18 cellular contexts compared by ENCODE assay signal in the genomic region with DNA sequence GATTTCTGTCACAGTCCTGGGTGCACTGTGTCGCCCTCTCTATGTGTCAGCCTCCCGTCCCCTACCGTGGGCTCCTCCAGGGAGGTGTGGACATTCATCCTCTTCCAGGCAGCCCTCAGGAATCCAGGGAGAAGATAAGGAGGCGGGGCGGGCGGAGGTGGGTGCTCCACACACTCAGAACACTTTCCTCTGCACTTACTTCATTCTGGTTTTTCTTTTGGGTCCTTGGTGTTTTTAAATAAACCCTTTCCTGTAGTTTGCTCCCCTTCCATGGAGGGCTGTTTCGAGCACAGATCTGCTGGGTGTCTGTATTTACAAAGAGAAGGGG.
DNase-seq lines count a peak whose midpoint lies in the region; ATAC-seq lines count a peak whose summit lies in the region.
"Had no signal": no experiment of that assay in that cellular context is flagged by ENCODE, and none has a peak within 500 bp of the region (broad histone marks: within the 10 kb centered on the region; RNA-seq: fewer than 3 reads in every experiment).

No MANE protein-coding gene starts in this region.

- H2AK5ac ChIP-seq in neuronal stem cell (ENCODE audit: low read depth, low read length), result no peak overlapping the region

- H3K36me3 ChIP-seq in neuronal stem cell (replicated peaks in 1 of 2; ENCODE audit: control insufficient read depth in 2 of 2, insufficient read depth in 2 of 2, low read length in 2 of 2), result no peaks in the 10 kb centered on the region

- H3K79me1 ChIP-seq in neuronal stem cell (ENCODE audit: low read depth, low read length), result no peaks in the 10 kb centered on the region

- no peak overlapping the region for H4K8ac ChIP-seq in neuronal stem cell (ENCODE audit: low read depth, low read length)

- no peaks in the 10 kb centered on the region for H3K4me1 ChIP-seq in neuronal stem cell (ENCODE audit: control insufficient read depth in 2 of 2, insufficient read depth in 1 of 2, low read depth in 1 of 2, low read length in 2 of 2)
- H3K4me1 ChIP-seq: foreskin keratinocyte had no signal

- H2BK12ac ChIP-seq in neuronal stem cell (ENCODE audit: low read length), result no peak overlapping the region

- no peak overlapping the region for H3K27ac ChIP-seq in neuronal stem cell (replicated peaks; ENCODE audit: low read length)
- H3K27ac ChIP-seq: body of pancreas, foreskin keratinocyte, SK-N-MC had no signal

- no peak overlapping the region for H3K4ac ChIP-seq in neuronal stem cell (ENCODE audit: low read length)

- H2BK5ac ChIP-seq in neuronal stem cell (ENCODE audit: low read length), result no peak overlapping the region

- no peak overlapping the region for H3K4me2 ChIP-seq in neuronal stem cell (ENCODE audit: insufficient read depth, low read length, poor library complexity, severe bottlenecking)

- no peak overlapping the region for H4K91ac ChIP-seq in neuronal stem cell (ENCODE audit: low read depth, low read length, poor library complexity)

- no CpG with 5 or more reads among the region's 7 CpGs for WGBS in neuronal stem cell (ENCODE audit: extremely low coverage in 2 of 2, insufficient read length in 2 of 2, insufficient replicate concordance in 1 of 2), 2 donors

- H3K4me3 ChIP-seq in neuronal stem cell (ENCODE audit: low read length in 2 of 2), result no peak overlapping the region
- H3K4me3 ChIP-seq: body of pancreas, SK-N-MC had no signal

- no peaks in the 10 kb centered on the region for H3K27me3 ChIP-seq in neuronal stem cell (ENCODE audit: control insufficient read depth in 3 of 3, insufficient read depth in 3 of 3, low read depth in 1 of 3, low read length in 3 of 3)
- H3K27me3 ChIP-seq: body of pancreas, foreskin keratinocyte had no signal

- H2BK120ac ChIP-seq in neuronal stem cell (ENCODE audit: low read depth, low read length), result no peak overlapping the region

- H3K9me3 ChIP-seq in neuronal stem cell (replicated peaks in 1 of 2; ENCODE audit: control insufficient read depth in 2 of 2, insufficient read depth in 1 of 2, low read depth in 1 of 2, low read length in 2 of 2), result no peaks in the 10 kb centered on the region
- H3K9me3 ChIP-seq: body of pancreas had no signal

- H2BK15ac ChIP-seq in neuronal stem cell (ENCODE audit: low read length), result no peak overlapping the region

- no peak overlapping the region for H3K23ac ChIP-seq in neuronal stem cell (ENCODE audit: low read depth, low read length, poor library complexity)

- no peak for DNase-seq in Right ventricle myocardium inferior (ENCODE audit: missing footprints)
- DNase-seq in cardiac septum (ENCODE audit: low spot score), result no peak
- DNase-seq in Right ventricle myocardium superior, result no peak
- no peak for DNase-seq in neuronal stem cell (ENCODE audit: low spot score)
- no peak for DNase-seq in NCI-H82 treated with DMSO at 0.1 percent for 48 hours (lab: John Stamatoyannopoulos, UW; ENCODE audit: unreplicated experiment)
- no peak for DNase-seq in anterior cingulate cortex (lab: John Stamatoyannopoulos, UW)
- no peak for DNase-seq in DMS79 treated with DMSO at 0.1 percent for 48 hours (lab: John Stamatoyannopoulos, UW)
- DNase-seq in activated CD4-positive, alpha-beta T cell treated with anti-CD3 and anti-CD28 coated beads, Interleukin-2, amount 50 U/mL, for 4 hours, result no peak
- DNase-seq: activated CD4-positive, CD25-positive, alpha-beta regulatory T cell treated with anti-CD3 and anti-CD28 coated beads, Interleukin-2, amount 50 U/mL, for 72 hours; body of pancreas; effector memory CD4-positive, alpha-beta T cell; foreskin keratinocyte; hippocampal formation; immature natural killer cell; midbrain; NCI-H2081; NCI-H226 had no signal

- H3K14ac ChIP-seq in neuronal stem cell (ENCODE audit: low read length), result peak overlapping the region; percentile 23

- ATAC-seq in Right ventricle myocardium inferior (peak; percentile 17), Right ventricle myocardium superior (ENCODE audit: poor library complexity) (peak; percentile 14)
- ATAC-seq: body of pancreas, foreskin keratinocyte had no signal

- H3K18ac ChIP-seq in neuronal stem cell (ENCODE audit: low read length), result peak overlapping the region; percentile 17

- no peak overlapping the region for H2AFZ ChIP-seq in neuronal stem cell (ENCODE audit: low read length)

- intact Hi-C loops in Right ventricle myocardium inferior (cut with DNase I) (no loop called here), cardiac septum (cut with DNase I) (no loop called here), Right ventricle myocardium superior (cut with DNase I) (no loop called here)

- H3K9ac ChIP-seq in neuronal stem cell (ENCODE audit: low read depth, low read length, poor library complexity), result no peak overlapping the region
